Comparison of ENCODE assay signal across 13 cellular contexts in genomic region chr19:29119582-29119981, GRCh38.
DNase-seq lines count a peak whose midpoint lies in the region; TF ChIP-seq lines count a peak whose summit lies in the region.
"Had no signal": no experiment of that assay in that cellular context is flagged by ENCODE, and none has a peak within 500 bp of the region (broad histone marks: within the 10 kb centered on the region; RNA-seq: fewer than 3 reads in every experiment).

No MANE protein-coding gene starts in this region.

- no peak for TF ChIP-seq POLR2A in breast epithelium (IDR thresholded peaks at IDR 0.05)

- H3K36me3 Mint-ChIP-seq in type B pancreatic cell: no peaks in the 10 kb centered on the region
- H3K36me3 Mint-ChIP-seq: naive B cell had no signal

- peaks cover 3% of the 10 kb centered on the region for H3K4me1 Mint-ChIP-seq in type B pancreatic cell (ENCODE audit: unreplicated experiment)
- H3K4me1 Mint-ChIP-seq: activated naive CD4-positive, alpha-beta T cell treated with anti-CD3 and anti-CD28 coated beads, Interleukin-2, amount 50 U/mL, for 24 hours had no signal

- H3K4me1 ChIP-seq in breast epithelium (no peaks in the 10 kb centered on the region), iPS DF 6.9 (ENCODE audit: control insufficient read depth, insufficient read depth, low read length) (no peaks in the 10 kb centered on the region)

- TF ChIP-seq CTCF in breast epithelium (IDR thresholded peaks at IDR 0.05) (no peak), type B pancreatic cell (conservative IDR thresholded peaks at IDR 0.05) (peak; percentile 53)

- intact Hi-C loops in breast epithelium (cut with DNase I; ENCODE audit: low total_unique reads): no loop called here

- in situ Hi-C loops in T47D (cut with HindIII; ENCODE audit: low pct_unique_long_range_greater_than_20kb, low sequenced_read_pairs): no loop called here

- no peak overlapping the region for H3K27ac Mint-ChIP-seq in type B pancreatic cell
- H3K27ac Mint-ChIP-seq: activated CD4-positive, alpha-beta memory T cell treated with anti-CD3 and anti-CD28 coated beads for 36 hours; activated naive CD4-positive, alpha-beta T cell treated with anti-CD3 and anti-CD28 coated beads, Interleukin-2, amount 50 U/mL, for 24 hours; naive B cell had no signal

- H3K9me3 Mint-ChIP-seq in type B pancreatic cell: no peaks in the 10 kb centered on the region

- H3K9me3 ChIP-seq in breast epithelium: peaks cover 4% of the 10 kb centered on the region in 2 donors
- no peaks in the 10 kb centered on the region for H3K9me3 ChIP-seq in iPS DF 6.9 (ENCODE audit: control insufficient read depth, insufficient read depth, low read length)

- DNase-seq in T47D (ENCODE audit: low read depth in 1 of 2, low spot score in 1 of 2) (peak; percentile 15 to 39), breast epithelium (ENCODE audit: low spot score in 2 of 2) (no peak), SK-N-DZ (ENCODE audit: low spot score) (peak; percentile 6), iPS DF 6.9 (ENCODE audit: low read depth, low spot score) (peak; percentile 11), type B pancreatic cell (ENCODE audit: extremely low spot score, unreplicated experiment) (no peak), NCI-H1092 treated with DMSO at 0.1 percent for 48 hours (lab: John Stamatoyannopoulos, UW) (no peak)
- no peak for DNase-seq in activated CD8-positive, alpha-beta memory T cell treated with anti-CD3 and anti-CD28 coated beads, Interleukin-2, amount 50 U/mL, for 48 hours
- no peak for DNase-seq in stimulated activated naive CD4-positive, alpha-beta T cell treated with Interleukin-2 at 50 U/mL for 16 hours (lab: John Stamatoyannopoulos, UW)
- DNase-seq: activated CD4-positive, alpha-beta memory T cell treated with anti-CD3 and anti-CD28 coated beads for 36 hours; DMS79 treated with DMSO at 0.1 percent for 48 hours; naive B cell; NCI-H2029 treated with DMSO at 0.1 percent for 48 hours had no signal

- WGBS in iPS DF 6.9 (ENCODE audit: insufficient coverage, insufficient read length): no CpG with 5 or more reads among the region's 9 CpGs

- H3K4me3 Mint-ChIP-seq in type B pancreatic cell: no peak overlapping the region
- H3K4me3 Mint-ChIP-seq: activated CD4-positive, alpha-beta memory T cell treated with anti-CD3 and anti-CD28 coated beads for 36 hours; activated naive CD4-positive, alpha-beta T cell treated with anti-CD3 and anti-CD28 coated beads, Interleukin-2, amount 50 U/mL, for 24 hours; naive B cell had no signal

- H3K36me3 ChIP-seq in breast epithelium (no peaks in the 10 kb centered on the region), iPS DF 6.9 (ENCODE audit: control insufficient read depth, insufficient read depth, low read length) (no peaks in the 10 kb centered on the region)

- peaks cover 13% of the 10 kb centered on the region for H3K27me3 Mint-ChIP-seq in type B pancreatic cell
- H3K27me3 Mint-ChIP-seq: activated CD4-positive, alpha-beta memory T cell treated with anti-CD3 and anti-CD28 coated beads for 36 hours had no signal

- no peak overlapping the region for H3K27ac ChIP-seq in breast epithelium
- no peak overlapping the region for H3K27ac ChIP-seq in iPS DF 6.9 (ENCODE audit: low read length)

- H3K27me3 ChIP-seq in breast epithelium: no peaks in the 10 kb centered on the region
- no peaks in the 10 kb centered on the region for H3K27me3 ChIP-seq in iPS DF 6.9 (ENCODE audit: control insufficient read depth, insufficient read depth, low read length)

- H3K4me3 ChIP-seq in breast epithelium: no peak overlapping the region
- no peak overlapping the region for H3K4me3 ChIP-seq in iPS DF 6.9 (ENCODE audit: low read length)

Comparison
In these comparisons a context has a peak if more than half of its experiments do, and no peak if none do; other contexts are left out.
1. DNase-seq: peak in T47D (2 of 2), SK-N-DZ (single experiment) and iPS DF 6.9 (single experiment); none in breast epithelium (0 of 2), type B pancreatic cell (single experiment), activated CD8-positive, alpha-beta memory T cell treated with anti-CD3 and anti-CD28 coated beads, Interleukin-2, amount 50 U/mL, for 48 hours (single experiment), stimulated activated naive CD4-positive, alpha-beta T cell treated with Interleukin-2 at 50 U/mL for 16 hours (single experiment) and NCI-H1092 treated with DMSO at 0.1 percent for 48 hours (single experiment).